ENCODE assay signal across 11 cellular contexts in the genomic region with DNA sequence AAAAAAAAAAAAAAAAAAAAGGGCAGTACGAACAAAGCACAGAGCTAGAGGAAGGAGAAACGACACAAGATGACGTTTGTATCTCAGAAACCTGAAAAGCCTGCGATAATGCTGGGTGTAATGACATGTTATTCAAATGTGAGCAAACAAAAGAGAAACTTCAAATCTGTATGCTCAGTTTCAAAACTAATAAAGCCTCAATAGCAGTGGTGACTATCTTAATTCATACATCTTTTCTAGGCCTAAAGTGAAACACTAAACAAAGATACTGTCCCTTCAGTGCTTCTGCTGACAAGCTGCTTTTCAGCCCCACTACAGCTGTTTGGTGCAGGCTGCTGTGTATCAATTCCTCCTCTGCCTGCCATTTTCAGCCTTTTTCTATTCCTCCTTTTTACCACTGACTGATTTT. TPM values are rescaled to one million over a fixed set of nuclear protein-coding genes. Genes with fewer than 3 reads are reported as not detected.
DNase-seq lines count a peak whose midpoint lies in the region; ATAC-seq lines count a peak whose summit lies in the region.
"Had no signal": no experiment of that assay in that cellular context is flagged by ENCODE, and none has a peak within 500 bp of the region (broad histone marks: within the 10 kb centered on the region; RNA-seq: fewer than 3 reads in every experiment).

No MANE protein-coding gene starts in this region.

- no peak overlapping the region for H3K18ac ChIP-seq in neuronal stem cell (ENCODE audit: low read length)

- peak overlapping the region; percentile 2 for H2AFZ ChIP-seq in neuronal stem cell (ENCODE audit: low read length)

- H3K9me3 ChIP-seq in neuronal stem cell (replicated peaks in 1 of 2; ENCODE audit: control insufficient read depth in 2 of 2, insufficient read depth in 1 of 2, low read depth in 1 of 2, low read length in 2 of 2): no peaks in the 10 kb centered on the region
- H3K9me3 ChIP-seq: heart left ventricle had no signal

- H3K4ac ChIP-seq in neuronal stem cell (ENCODE audit: low read length): no peak overlapping the region

- H3K4me1 ChIP-seq in neuronal stem cell (ENCODE audit: control insufficient read depth in 2 of 2, insufficient read depth in 1 of 2, low read depth in 1 of 2, low read length in 2 of 2): no peaks in the 10 kb centered on the region

- no peaks in the 10 kb centered on the region for H3K36me3 ChIP-seq in neuronal stem cell (replicated peaks in 1 of 2; ENCODE audit: control insufficient read depth in 2 of 2, insufficient read depth in 2 of 2, low read length in 2 of 2)
- H3K36me3 ChIP-seq: cardiac muscle cell, heart left ventricle had no signal

- peaks cover 25% of the 10 kb centered on the region for H3K4me1 Mint-ChIP-seq in stimulated activated naive CD8-positive, alpha-beta T cell treated with anti-CD3 and anti-CD28 coated beads, Interleukin-15, amount 100 ng/mL, for 72 hours

- H2BK120ac ChIP-seq in neuronal stem cell (ENCODE audit: low read depth, low read length): no peak overlapping the region

- H3K9me3 Mint-ChIP-seq in stimulated activated naive CD8-positive, alpha-beta T cell treated with anti-CD3 and anti-CD28 coated beads, Interleukin-15, amount 100 ng/mL, for 72 hours: no peaks in the 10 kb centered on the region

- DNase-seq in neuronal stem cell (ENCODE audit: low spot score) (no peak), NOMO-1 (lab: John Stamatoyannopoulos, UW; ENCODE audit: unreplicated experiment in 2 of 2) (no peak), midbrain (lab: John Stamatoyannopoulos, UW) (no peak)
- DNase-seq in stimulated activated naive CD8-positive, alpha-beta T cell treated with anti-CD3 and anti-CD28 coated beads, Interleukin-15, amount 100 ng/mL, for 72 hours: no peak
- DNase-seq: activated CD4-positive, alpha-beta T cell treated with anti-CD3 and anti-CD28 coated beads for 1 hour; heart left ventricle had no signal

- no peak overlapping the region for H3K4me3 ChIP-seq in neuronal stem cell (ENCODE audit: low read length in 2 of 2)
- H3K4me3 ChIP-seq: cardiac muscle cell had no signal

- H4K91ac ChIP-seq in neuronal stem cell (ENCODE audit: low read depth, low read length, poor library complexity): no peak overlapping the region

- no peak overlapping the region for H3K23ac ChIP-seq in neuronal stem cell (ENCODE audit: low read depth, low read length, poor library complexity)

- H3K4me2 ChIP-seq in neuronal stem cell (ENCODE audit: insufficient read depth, low read length, poor library complexity, severe bottlenecking): no peak overlapping the region

- ATAC-seq in GM18909 (IDR thresholded peaks at IDR 0.05; ENCODE audit: poor library complexity, unreplicated experiment) (peak; percentile 86), GM21825 (IDR thresholded peaks at IDR 0.05; ENCODE audit: unreplicated experiment) (peak; percentile 83), HG03571 (IDR thresholded peaks at IDR 0.05; ENCODE audit: unreplicated experiment) (peak; percentile 73)
- no peak for ATAC-seq in stimulated activated naive CD8-positive, alpha-beta T cell treated with anti-CD3 and anti-CD28 coated beads, Interleukin-15, amount 100 ng/mL, for 72 hours
- ATAC-seq: HepG2 had no signal

- H4K8ac ChIP-seq in neuronal stem cell (ENCODE audit: low read depth, low read length): no peak overlapping the region

- no peak overlapping the region for H2AK5ac ChIP-seq in neuronal stem cell (ENCODE audit: low read depth, low read length)

- no peak overlapping the region for H3K27ac ChIP-seq in neuronal stem cell (replicated peaks; ENCODE audit: low read length)
- H3K27ac ChIP-seq: cardiac muscle cell had no signal

- no CpG with 5 or more reads among the region's 4 CpGs for WGBS in neuronal stem cell (ENCODE audit: extremely low coverage in 2 of 2, insufficient read length in 2 of 2, insufficient replicate concordance in 1 of 2), 2 donors

- no peak overlapping the region for H3K14ac ChIP-seq in neuronal stem cell (ENCODE audit: low read length)

- H2BK12ac ChIP-seq in neuronal stem cell (ENCODE audit: low read length): no peak overlapping the region

- no peak overlapping the region for H3K4me3 Mint-ChIP-seq in stimulated activated naive CD8-positive, alpha-beta T cell treated with anti-CD3 and anti-CD28 coated beads, Interleukin-15, amount 100 ng/mL, for 72 hours

- H3K9ac ChIP-seq in neuronal stem cell (ENCODE audit: low read depth, low read length, poor library complexity): no peak overlapping the region

- no peaks in the 10 kb centered on the region for H3K79me1 ChIP-seq in neuronal stem cell (ENCODE audit: low read depth, low read length)

- H3K27ac Mint-ChIP-seq in stimulated activated naive CD8-positive, alpha-beta T cell treated with anti-CD3 and anti-CD28 coated beads, Interleukin-15, amount 100 ng/mL, for 72 hours: no peak overlapping the region

- H3K27me3 Mint-ChIP-seq in stimulated activated naive CD8-positive, alpha-beta T cell treated with anti-CD3 and anti-CD28 coated beads, Interleukin-15, amount 100 ng/mL, for 72 hours: no peaks in the 10 kb centered on the region

- H2BK5ac ChIP-seq in neuronal stem cell (ENCODE audit: low read length): no peak overlapping the region

- no peak overlapping the region for H2BK15ac ChIP-seq in neuronal stem cell (ENCODE audit: low read length)

- no peaks in the 10 kb centered on the region for H3K27me3 ChIP-seq in neuronal stem cell (ENCODE audit: control insufficient read depth in 3 of 3, insufficient read depth in 3 of 3, low read depth in 1 of 3, low read length in 3 of 3)
- H3K27me3 ChIP-seq: cardiac muscle cell, heart left ventricle had no signal

RNA-seq across cellular contexts. Expression of a gene that starts 15.8 kb away (rescaled TPM):
- 0.25 TPM for polyA plus RNA-seq in neuronal stem cell (2013, experiment 1 of 2)
- 0.17 TPM for polyA plus RNA-seq in neuronal stem cell (2013, experiment 2 of 2)
